2 cellular contexts compared by ENCODE assay signal in genomic region chr19:38004505-38005223, GRCh38.
TF ChIP-seq lines count a peak whose summit lies in the region.

No MANE protein-coding gene starts in this region.

TF ChIP-seq in PFSK-1, 5 proteins besides CTCF, POLR2A, EP300 and RAD21 (continued from another document):
- TF ChIP-seq, protein P1, sequence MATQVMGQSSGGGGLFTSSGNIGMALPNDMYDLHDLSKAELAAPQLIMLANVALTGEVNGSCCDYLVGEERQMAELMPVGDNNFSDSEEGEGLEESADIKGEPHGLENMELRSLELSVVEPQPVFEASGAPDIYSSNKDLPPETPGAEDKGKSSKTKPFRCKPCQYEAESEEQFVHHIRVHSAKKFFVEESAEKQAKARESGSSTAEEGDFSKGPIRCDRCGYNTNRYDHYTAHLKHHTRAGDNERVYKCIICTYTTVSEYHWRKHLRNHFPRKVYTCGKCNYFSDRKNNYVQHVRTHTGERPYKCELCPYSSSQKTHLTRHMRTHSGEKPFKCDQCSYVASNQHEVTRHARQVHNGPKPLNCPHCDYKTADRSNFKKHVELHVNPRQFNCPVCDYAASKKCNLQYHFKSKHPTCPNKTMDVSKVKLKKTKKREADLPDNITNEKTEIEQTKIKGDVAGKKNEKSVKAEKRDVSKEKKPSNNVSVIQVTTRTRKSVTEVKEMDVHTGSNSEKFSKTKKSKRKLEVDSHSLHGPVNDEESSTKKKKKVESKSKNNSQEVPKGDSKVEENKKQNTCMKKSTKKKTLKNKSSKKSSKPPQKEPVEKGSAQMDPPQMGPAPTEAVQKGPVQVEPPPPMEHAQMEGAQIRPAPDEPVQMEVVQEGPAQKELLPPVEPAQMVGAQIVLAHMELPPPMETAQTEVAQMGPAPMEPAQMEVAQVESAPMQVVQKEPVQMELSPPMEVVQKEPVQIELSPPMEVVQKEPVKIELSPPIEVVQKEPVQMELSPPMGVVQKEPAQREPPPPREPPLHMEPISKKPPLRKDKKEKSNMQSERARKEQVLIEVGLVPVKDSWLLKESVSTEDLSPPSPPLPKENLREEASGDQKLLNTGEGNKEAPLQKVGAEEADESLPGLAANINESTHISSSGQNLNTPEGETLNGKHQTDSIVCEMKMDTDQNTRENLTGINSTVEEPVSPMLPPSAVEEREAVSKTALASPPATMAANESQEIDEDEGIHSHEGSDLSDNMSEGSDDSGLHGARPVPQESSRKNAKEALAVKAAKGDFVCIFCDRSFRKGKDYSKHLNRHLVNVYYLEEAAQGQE (IDR thresholded peaks at IDR 0.05; ENCODE audit: insufficient read depth in 1 of 2, low read depth in 2 of 2, low read length in 2 of 2) = no peak

TF ChIP-seq in H1, 55 proteins besides CTCF, POLR2A, EP300 and RAD21 (continued from another document):
- TF ChIP-seq RNF2 (IDR thresholded peaks at IDR 0.05; ENCODE audit: borderline replicate concordance, low read depth, low read length, missing control alignments, poor library complexity, severe bottlenecking) (no peak), NRF1 (IDR thresholded peaks at IDR 0.05; ENCODE audit: low read depth, low read length) (no peak), YY1 (IDR thresholded peaks at IDR 0.05; ENCODE audit: low read depth, low read length) (no peak), EZH2 (IDR thresholded peaks at IDR 0.05; ENCODE audit: low read depth, low read length, severe bottlenecking) (no peak), SIRT6 (IDR thresholded peaks at IDR 0.05; ENCODE audit: low read length) (no peak), FOSL1 (IDR thresholded peaks at IDR 0.05; ENCODE audit: insufficient read depth, low read depth, low read length) (no peak), E2F6 (IDR thresholded peaks at IDR 0.05) (peak; percentile 45), JUND (IDR thresholded peaks at IDR 0.05; ENCODE audit: low read length) (peak; percentile 46; the same call in 1 of the 2 replicates), KDM1A (IDR thresholded peaks at IDR 0.05; ENCODE audit: borderline replicate concordance, low read length) (no peak), CEBPB (IDR thresholded peaks at IDR 0.05; ENCODE audit: low read depth, low read length) (peak; percentile 64), CTBP2 (IDR thresholded peaks at IDR 0.05; ENCODE audit: borderline replicate concordance, insufficient read depth, insufficient read length, low read length) (no peak), POLR2AphosphoS5 (IDR thresholded peaks at IDR 0.05; ENCODE audit: low read depth, low read length) (peak; percentile 86; the same call in 1 of the 2 replicates), SUZ12 (IDR thresholded peaks at IDR 0.05; ENCODE audit: low read length) (no peak), SAP30 (IDR thresholded peaks at IDR 0.05; ENCODE audit: insufficient read depth, insufficient replicate concordance, low read length) (no peak), RFX5 (IDR thresholded peaks at IDR 0.05; ENCODE audit: borderline replicate concordance, low read depth, low read length) (no peak), TAF7 (optimal IDR thresholded peaks at IDR 0.05; ENCODE audit: borderline replicate concordance, low read depth, low read length) (peak; percentile 63), HDAC6 (IDR thresholded peaks at IDR 0.05; ENCODE audit: low read depth, low read length) (no peak), BACH1 (IDR thresholded peaks at IDR 0.05; ENCODE audit: low read length) (no peak), SP4 (IDR thresholded peaks at IDR 0.05; ENCODE audit: low read length) (peak; percentile 55; the same call in 1 of the 2 replicates), CHD1 (IDR thresholded peaks at IDR 0.05; ENCODE audit: low read depth, low read length) (no peak), JUN (IDR thresholded peaks at IDR 0.05; ENCODE audit: low read depth, low read length) (no peak), GABPA (IDR thresholded peaks at IDR 0.05; ENCODE audit: borderline replicate concordance, insufficient read depth, low read length) (no peak), POU5F1 (IDR thresholded peaks at IDR 0.05; ENCODE audit: low read depth, low read length) (no peak), TEAD4 (IDR thresholded peaks at IDR 0.05; ENCODE audit: low read depth, low read length) (no peak), CBX5 (IDR thresholded peaks at IDR 0.05; ENCODE audit: low read depth, low read length) (no peak), MAFK (IDR thresholded peaks at IDR 0.05; ENCODE audit: low read depth, low read length) (no peak), BCL11A (IDR thresholded peaks at IDR 0.05; ENCODE audit: low read depth in 2 of 2, low read length in 2 of 2) (no peak), BRCA1 (IDR thresholded peaks at IDR 0.05; ENCODE audit: low read depth, low read length) (no peak), RBBP5 (IDR thresholded peaks at IDR 0.05; ENCODE audit: borderline replicate concordance, low read depth, low read length) (no peak), KDM4A (IDR thresholded peaks at IDR 0.05; ENCODE audit: low read depth, low read length, severe bottlenecking) (no peak), MAX (IDR thresholded peaks at IDR 0.05) (peak; percentile 59), ASH2L (IDR thresholded peaks at IDR 0.05; ENCODE audit: low read length) (no peak), TCF12 (IDR thresholded peaks at IDR 0.05; ENCODE audit: low read depth, low read length) (no peak), SIX5 (IDR thresholded peaks at IDR 0.05; ENCODE audit: low read depth, low read length) (no peak), SP2 (IDR thresholded peaks at IDR 0.05; ENCODE audit: low read length) (no peak), PHF8 (conservative IDR thresholded peaks at IDR 0.05; ENCODE audit: low read depth, low read length) (no peak), TBP (IDR thresholded peaks at IDR 0.05; ENCODE audit: low read depth, low read length) (peak; percentile 95), CREB1 (IDR thresholded peaks at IDR 0.05) (no peak; the same call in 1 of the 2 replicates), CHD2 (IDR thresholded peaks at IDR 0.05; ENCODE audit: low read length) (peak; percentile 79), USF2 (IDR thresholded peaks at IDR 0.05; ENCODE audit: low read length) (peak; percentile 94), HDAC2 (IDR thresholded peaks at IDR 0.05; ENCODE audit: borderline replicate concordance in 1 of 2, low read depth in 2 of 2, low read length in 2 of 2) (no peak), ZNF274 (IDR thresholded peaks at IDR 0.05; ENCODE audit: borderline replicate concordance, extremely low read depth, low read length) (no peak), RXRA (IDR thresholded peaks at IDR 0.05; ENCODE audit: insufficient read depth, low read depth, low read length) (no peak), CBX8 (IDR thresholded peaks at IDR 0.05; ENCODE audit: borderline replicate concordance, low read depth, low read length) (no peak)
- TF ChIP-seq, protein P2, sequence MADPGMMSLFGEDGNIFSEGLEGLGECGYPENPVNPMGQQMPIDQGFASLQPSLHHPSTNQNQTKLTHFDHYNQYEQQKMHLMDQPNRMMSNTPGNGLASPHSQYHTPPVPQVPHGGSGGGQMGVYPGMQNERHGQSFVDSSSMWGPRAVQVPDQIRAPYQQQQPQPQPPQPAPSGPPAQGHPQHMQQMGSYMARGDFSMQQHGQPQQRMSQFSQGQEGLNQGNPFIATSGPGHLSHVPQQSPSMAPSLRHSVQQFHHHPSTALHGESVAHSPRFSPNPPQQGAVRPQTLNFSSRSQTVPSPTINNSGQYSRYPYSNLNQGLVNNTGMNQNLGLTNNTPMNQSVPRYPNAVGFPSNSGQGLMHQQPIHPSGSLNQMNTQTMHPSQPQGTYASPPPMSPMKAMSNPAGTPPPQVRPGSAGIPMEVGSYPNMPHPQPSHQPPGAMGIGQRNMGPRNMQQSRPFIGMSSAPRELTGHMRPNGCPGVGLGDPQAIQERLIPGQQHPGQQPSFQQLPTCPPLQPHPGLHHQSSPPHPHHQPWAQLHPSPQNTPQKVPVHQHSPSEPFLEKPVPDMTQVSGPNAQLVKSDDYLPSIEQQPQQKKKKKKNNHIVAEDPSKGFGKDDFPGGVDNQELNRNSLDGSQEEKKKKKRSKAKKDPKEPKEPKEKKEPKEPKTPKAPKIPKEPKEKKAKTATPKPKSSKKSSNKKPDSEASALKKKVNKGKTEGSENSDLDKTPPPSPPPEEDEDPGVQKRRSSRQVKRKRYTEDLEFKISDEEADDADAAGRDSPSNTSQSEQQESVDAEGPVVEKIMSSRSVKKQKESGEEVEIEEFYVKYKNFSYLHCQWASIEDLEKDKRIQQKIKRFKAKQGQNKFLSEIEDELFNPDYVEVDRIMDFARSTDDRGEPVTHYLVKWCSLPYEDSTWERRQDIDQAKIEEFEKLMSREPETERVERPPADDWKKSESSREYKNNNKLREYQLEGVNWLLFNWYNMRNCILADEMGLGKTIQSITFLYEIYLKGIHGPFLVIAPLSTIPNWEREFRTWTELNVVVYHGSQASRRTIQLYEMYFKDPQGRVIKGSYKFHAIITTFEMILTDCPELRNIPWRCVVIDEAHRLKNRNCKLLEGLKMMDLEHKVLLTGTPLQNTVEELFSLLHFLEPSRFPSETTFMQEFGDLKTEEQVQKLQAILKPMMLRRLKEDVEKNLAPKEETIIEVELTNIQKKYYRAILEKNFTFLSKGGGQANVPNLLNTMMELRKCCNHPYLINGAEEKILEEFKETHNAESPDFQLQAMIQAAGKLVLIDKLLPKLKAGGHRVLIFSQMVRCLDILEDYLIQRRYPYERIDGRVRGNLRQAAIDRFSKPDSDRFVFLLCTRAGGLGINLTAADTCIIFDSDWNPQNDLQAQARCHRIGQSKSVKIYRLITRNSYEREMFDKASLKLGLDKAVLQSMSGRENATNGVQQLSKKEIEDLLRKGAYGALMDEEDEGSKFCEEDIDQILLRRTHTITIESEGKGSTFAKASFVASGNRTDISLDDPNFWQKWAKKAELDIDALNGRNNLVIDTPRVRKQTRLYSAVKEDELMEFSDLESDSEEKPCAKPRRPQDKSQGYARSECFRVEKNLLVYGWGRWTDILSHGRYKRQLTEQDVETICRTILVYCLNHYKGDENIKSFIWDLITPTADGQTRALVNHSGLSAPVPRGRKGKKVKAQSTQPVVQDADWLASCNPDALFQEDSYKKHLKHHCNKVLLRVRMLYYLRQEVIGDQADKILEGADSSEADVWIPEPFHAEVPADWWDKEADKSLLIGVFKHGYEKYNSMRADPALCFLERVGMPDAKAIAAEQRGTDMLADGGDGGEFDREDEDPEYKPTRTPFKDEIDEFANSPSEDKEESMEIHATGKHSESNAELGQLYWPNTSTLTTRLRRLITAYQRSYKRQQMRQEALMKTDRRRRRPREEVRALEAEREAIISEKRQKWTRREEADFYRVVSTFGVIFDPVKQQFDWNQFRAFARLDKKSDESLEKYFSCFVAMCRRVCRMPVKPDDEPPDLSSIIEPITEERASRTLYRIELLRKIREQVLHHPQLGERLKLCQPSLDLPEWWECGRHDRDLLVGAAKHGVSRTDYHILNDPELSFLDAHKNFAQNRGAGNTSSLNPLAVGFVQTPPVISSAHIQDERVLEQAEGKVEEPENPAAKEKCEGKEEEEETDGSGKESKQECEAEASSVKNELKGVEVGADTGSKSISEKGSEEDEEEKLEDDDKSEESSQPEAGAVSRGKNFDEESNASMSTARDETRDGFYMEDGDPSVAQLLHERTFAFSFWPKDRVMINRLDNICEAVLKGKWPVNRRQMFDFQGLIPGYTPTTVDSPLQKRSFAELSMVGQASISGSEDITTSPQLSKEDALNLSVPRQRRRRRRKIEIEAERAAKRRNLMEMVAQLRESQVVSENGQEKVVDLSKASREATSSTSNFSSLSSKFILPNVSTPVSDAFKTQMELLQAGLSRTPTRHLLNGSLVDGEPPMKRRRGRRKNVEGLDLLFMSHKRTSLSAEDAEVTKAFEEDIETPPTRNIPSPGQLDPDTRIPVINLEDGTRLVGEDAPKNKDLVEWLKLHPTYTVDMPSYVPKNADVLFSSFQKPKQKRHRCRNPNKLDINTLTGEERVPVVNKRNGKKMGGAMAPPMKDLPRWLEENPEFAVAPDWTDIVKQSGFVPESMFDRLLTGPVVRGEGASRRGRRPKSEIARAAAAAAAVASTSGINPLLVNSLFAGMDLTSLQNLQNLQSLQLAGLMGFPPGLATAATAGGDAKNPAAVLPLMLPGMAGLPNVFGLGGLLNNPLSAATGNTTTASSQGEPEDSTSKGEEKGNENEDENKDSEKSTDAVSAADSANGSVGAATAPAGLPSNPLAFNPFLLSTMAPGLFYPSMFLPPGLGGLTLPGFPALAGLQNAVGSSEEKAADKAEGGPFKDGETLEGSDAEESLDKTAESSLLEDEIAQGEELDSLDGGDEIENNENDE (IDR thresholded peaks at IDR 0.05; ENCODE audit: insufficient replicate concordance, low read length) = no peak
- TF ChIP-seq, protein P3, sequence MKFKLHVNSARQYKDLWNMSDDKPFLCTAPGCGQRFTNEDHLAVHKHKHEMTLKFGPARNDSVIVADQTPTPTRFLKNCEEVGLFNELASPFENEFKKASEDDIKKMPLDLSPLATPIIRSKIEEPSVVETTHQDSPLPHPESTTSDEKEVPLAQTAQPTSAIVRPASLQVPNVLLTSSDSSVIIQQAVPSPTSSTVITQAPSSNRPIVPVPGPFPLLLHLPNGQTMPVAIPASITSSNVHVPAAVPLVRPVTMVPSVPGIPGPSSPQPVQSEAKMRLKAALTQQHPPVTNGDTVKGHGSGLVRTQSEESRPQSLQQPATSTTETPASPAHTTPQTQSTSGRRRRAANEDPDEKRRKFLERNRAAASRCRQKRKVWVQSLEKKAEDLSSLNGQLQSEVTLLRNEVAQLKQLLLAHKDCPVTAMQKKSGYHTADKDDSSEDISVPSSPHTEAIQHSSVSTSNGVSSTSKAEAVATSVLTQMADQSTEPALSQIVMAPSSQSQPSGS (IDR thresholded peaks at IDR 0.05; ENCODE audit: low read length) = 0 out of 2 replicates have a peak, but pooled peaks have one; percentile 85
